Comparison of ENCODE assay signal across 1 cellular context in the genomic region with DNA sequence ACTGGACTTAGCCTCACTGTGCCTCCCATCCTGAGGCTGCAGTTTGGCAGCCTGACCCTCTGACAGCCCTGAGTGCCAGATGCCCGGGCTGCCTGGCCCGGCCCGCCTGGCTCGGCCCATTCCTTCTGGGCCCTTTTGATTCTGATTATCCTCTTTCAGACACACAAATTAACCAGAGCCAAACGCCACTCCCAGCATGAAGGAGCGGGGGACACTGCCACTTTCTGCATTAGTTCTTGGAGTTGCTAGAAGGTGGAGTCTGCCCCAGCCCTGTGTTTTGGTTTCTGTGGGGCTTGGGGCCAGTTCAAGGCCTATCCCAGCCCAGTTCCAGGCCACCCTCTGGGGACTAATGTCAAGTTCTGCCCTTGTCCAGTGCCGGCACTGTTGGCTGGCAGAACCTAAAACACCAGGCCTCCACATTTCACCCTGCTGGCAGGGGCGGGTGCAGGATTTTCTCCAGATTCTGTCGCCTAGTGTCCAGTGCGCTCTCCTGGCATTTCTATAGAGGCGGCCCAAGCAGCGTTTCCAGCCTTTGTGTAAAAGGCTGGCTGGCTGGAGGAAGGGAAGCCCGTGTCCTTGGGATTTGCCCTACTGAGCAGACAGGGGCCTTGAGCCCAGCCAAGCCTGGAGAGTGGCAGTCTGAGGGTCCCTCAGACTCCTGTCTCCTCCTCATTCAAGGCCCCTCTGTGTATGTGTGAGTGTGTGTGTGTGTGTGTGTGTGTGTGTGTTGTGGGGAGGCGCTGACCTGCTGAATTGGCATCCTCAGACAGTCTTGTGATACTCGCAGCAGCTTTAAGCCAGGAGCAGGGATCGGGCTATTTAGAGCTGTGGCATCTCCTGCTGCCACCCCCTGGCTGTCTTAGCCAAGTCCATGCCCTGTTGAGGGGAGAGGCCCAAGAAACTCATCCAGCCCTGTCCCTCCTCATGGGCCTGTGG.
A peak's percentile ranks its signal among the peaks of the same experiment; 100 is the strongest.
TF ChIP-seq lines count a peak whose summit lies in the region.

No MANE protein-coding gene starts in this region.

TF ChIP-seq in GM12878, 131 proteins besides CTCF, POLR2A, EP300 and RAD21:
- TF ChIP-seq FOS (IDR thresholded peaks at IDR 0.05; ENCODE audit: borderline replicate concordance, extremely low read depth, insufficient read length), result no peak
- TF ChIP-seq MTA3 (IDR thresholded peaks at IDR 0.05; ENCODE audit: borderline replicate concordance, low read length), result peak; percentile 22; the same call in 1 of the 2 replicates
